ENCODE assay signal across 1 cellular context in genomic region chr20:46012926-46013825, GRCh38.
A peak's percentile ranks its signal among the peaks of the same experiment; 100 is the strongest.
TF ChIP-seq lines count a peak whose summit lies in the region.

No MANE protein-coding gene starts in this region.

TF ChIP-seq in HepG2, 621 proteins besides CTCF, POLR2A, EP300 and RAD21:
- TF ChIP-seq, protein P1, sequence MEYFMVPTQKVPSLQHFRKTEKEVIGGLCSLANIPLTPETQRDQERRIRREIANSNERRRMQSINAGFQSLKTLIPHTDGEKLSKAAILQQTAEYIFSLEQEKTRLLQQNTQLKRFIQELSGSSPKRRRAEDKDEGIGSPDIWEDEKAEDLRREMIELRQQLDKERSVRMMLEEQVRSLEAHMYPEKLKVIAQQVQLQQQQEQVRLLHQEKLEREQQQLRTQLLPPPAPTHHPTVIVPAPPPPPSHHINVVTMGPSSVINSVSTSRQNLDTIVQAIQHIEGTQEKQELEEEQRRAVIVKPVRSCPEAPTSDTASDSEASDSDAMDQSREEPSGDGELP (IDR thresholded peaks at IDR 0.05; ENCODE audit: borderline replicate concordance, low read depth) = 0 out of 2 replicates have a peak, but pooled peaks have one; percentile 35
- TF ChIP-seq ZNF350 (CRISPR knock-in tag; IDR thresholded peaks at IDR 0.05; ENCODE audit: borderline replicate concordance, low read depth) (no peak), ZFY (CRISPR knock-in tag; IDR thresholded peaks at IDR 0.05) (no peak), ZNF777 (CRISPR knock-in tag; IDR thresholded peaks at IDR 0.05) (no peak), ZNF431 (CRISPR knock-in tag; IDR thresholded peaks at IDR 0.05; ENCODE audit: borderline replicate concordance, low read depth) (no peak), SP2 (CRISPR knock-in tag; IDR thresholded peaks at IDR 0.05) (no peak; the same call in 1 of the 2 replicates), ZMYM4 (CRISPR knock-in tag; IDR thresholded peaks at IDR 0.05) (no peak), ZNF781 (CRISPR knock-in tag; IDR thresholded peaks at IDR 0.05; ENCODE audit: borderline replicate concordance, not compliant biosample characterization) (no peak), ZSCAN25 (CRISPR knock-in tag; IDR thresholded peaks at IDR 0.05) (0 out of 2 replicates have a peak, but pooled peaks have one; percentile 14), MTA3 (CRISPR knock-in tag; IDR thresholded peaks at IDR 0.05) (no peak), KMT2A (CRISPR knock-in tag; IDR thresholded peaks at IDR 0.05) (no peak), ZNF678 (CRISPR knock-in tag; IDR thresholded peaks at IDR 0.05) (no peak), MEIS2 (CRISPR knock-in tag; IDR thresholded peaks at IDR 0.05) (0 out of 2 replicates have a peak, but pooled peaks have one; percentile 12), ZNF672 (CRISPR knock-in tag; IDR thresholded peaks at IDR 0.05) (0 out of 2 replicates have a peak, but pooled peaks have one; percentile 10), ZBTB20 (CRISPR knock-in tag; IDR thresholded peaks at IDR 0.05; ENCODE audit: borderline replicate concordance, low read depth) (peak; percentile 6; the same call in 1 of the 2 replicates), ZNF839 (CRISPR knock-in tag; IDR thresholded peaks at IDR 0.05; ENCODE audit: borderline replicate concordance) (no peak), IRF1 (CRISPR knock-in tag; IDR thresholded peaks at IDR 0.05; ENCODE audit: low read depth) (no peak), ZNF737 (CRISPR knock-in tag; IDR thresholded peaks at IDR 0.05; ENCODE audit: borderline replicate concordance) (0 out of 2 replicates have a peak, but pooled peaks have one; percentile 18), CHD2 (IDR thresholded peaks at IDR 0.05; ENCODE audit: low read depth, low read length) (no peak), IKZF1 (IDR thresholded peaks at IDR 0.05) (no peak), ZNF101 (CRISPR knock-in tag; IDR thresholded peaks at IDR 0.05; ENCODE audit: borderline replicate concordance, low read depth) (no peak), ATAD3A (CRISPR knock-in tag; IDR thresholded peaks at IDR 0.05) (no peak), NR2F1 (CRISPR knock-in tag; IDR thresholded peaks at IDR 0.05) (no peak), PHF20 (CRISPR knock-in tag; IDR thresholded peaks at IDR 0.05) (0 out of 2 replicates have a peak, but pooled peaks have one; percentile 11), KLF12 (CRISPR knock-in tag; IDR thresholded peaks at IDR 0.05; ENCODE audit: borderline replicate concordance) (no peak), RELA (CRISPR knock-in tag; IDR thresholded peaks at IDR 0.05) (no peak), ZNF570 (CRISPR knock-in tag; IDR thresholded peaks at IDR 0.05; ENCODE audit: borderline replicate concordance) (0 out of 2 replicates have a peak, but pooled peaks have one; percentile 10), PHF5A (CRISPR knock-in tag; IDR thresholded peaks at IDR 0.05; ENCODE audit: low read depth, unreplicated experiment) (no peak), ZNF773 (CRISPR knock-in tag; IDR thresholded peaks at IDR 0.05; ENCODE audit: borderline replicate concordance) (0 out of 2 replicates have a peak, but pooled peaks have one; percentile 13)
- TF ChIP-seq, protein P2, sequence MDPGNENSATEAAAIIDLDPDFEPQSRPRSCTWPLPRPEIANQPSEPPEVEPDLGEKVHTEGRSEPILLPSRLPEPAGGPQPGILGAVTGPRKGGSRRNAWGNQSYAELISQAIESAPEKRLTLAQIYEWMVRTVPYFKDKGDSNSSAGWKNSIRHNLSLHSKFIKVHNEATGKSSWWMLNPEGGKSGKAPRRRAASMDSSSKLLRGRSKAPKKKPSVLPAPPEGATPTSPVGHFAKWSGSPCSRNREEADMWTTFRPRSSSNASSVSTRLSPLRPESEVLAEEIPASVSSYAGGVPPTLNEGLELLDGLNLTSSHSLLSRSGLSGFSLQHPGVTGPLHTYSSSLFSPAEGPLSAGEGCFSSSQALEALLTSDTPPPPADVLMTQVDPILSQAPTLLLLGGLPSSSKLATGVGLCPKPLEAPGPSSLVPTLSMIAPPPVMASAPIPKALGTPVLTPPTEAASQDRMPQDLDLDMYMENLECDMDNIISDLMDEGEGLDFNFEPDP (CRISPR knock-in tag; conservative IDR thresholded peaks at IDR 0.05) = peak; percentile 93; the same call in 1 of the 2 replicates
- TF ChIP-seq, protein P3, sequence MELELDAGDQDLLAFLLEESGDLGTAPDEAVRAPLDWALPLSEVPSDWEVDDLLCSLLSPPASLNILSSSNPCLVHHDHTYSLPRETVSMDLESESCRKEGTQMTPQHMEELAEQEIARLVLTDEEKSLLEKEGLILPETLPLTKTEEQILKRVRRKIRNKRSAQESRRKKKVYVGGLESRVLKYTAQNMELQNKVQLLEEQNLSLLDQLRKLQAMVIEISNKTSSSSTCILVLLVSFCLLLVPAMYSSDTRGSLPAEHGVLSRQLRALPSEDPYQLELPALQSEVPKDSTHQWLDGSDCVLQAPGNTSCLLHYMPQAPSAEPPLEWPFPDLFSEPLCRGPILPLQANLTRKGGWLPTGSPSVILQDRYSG (CRISPR knock-in tag; IDR thresholded peaks at IDR 0.05) = no peak
- TF ChIP-seq, protein P4, sequence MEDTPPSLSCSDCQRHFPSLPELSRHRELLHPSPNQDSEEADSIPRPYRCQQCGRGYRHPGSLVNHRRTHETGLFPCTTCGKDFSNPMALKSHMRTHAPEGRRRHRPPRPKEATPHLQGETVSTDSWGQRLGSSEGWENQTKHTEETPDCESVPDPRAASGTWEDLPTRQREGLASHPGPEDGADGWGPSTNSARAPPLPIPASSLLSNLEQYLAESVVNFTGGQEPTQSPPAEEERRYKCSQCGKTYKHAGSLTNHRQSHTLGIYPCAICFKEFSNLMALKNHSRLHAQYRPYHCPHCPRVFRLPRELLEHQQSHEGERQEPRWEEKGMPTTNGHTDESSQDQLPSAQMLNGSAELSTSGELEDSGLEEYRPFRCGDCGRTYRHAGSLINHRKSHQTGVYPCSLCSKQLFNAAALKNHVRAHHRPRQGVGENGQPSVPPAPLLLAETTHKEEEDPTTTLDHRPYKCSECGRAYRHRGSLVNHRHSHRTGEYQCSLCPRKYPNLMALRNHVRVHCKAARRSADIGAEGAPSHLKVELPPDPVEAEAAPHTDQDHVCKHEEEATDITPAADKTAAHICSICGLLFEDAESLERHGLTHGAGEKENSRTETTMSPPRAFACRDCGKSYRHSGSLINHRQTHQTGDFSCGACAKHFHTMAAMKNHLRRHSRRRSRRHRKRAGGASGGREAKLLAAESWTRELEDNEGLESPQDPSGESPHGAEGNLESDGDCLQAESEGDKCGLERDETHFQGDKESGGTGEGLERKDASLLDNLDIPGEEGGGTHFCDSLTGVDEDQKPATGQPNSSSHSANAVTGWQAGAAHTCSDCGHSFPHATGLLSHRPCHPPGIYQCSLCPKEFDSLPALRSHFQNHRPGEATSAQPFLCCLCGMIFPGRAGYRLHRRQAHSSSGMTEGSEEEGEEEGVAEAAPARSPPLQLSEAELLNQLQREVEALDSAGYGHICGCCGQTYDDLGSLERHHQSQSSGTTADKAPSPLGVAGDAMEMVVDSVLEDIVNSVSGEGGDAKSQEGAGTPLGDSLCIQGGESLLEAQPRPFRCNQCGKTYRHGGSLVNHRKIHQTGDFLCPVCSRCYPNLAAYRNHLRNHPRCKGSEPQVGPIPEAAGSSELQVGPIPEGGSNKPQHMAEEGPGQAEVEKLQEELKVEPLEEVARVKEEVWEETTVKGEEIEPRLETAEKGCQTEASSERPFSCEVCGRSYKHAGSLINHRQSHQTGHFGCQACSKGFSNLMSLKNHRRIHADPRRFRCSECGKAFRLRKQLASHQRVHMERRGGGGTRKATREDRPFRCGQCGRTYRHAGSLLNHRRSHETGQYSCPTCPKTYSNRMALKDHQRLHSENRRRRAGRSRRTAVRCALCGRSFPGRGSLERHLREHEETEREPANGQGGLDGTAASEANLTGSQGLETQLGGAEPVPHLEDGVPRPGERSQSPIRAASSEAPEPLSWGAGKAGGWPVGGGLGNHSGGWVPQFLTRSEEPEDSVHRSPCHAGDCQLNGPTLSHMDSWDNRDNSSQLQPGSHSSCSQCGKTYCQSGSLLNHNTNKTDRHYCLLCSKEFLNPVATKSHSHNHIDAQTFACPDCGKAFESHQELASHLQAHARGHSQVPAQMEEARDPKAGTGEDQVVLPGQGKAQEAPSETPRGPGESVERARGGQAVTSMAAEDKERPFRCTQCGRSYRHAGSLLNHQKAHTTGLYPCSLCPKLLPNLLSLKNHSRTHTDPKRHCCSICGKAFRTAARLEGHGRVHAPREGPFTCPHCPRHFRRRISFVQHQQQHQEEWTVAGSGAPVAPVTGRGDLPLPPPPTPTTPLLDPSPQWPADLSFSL (CRISPR knock-in tag; IDR thresholded peaks at IDR 0.05) = no peak
- TF ChIP-seq, protein P5, sequence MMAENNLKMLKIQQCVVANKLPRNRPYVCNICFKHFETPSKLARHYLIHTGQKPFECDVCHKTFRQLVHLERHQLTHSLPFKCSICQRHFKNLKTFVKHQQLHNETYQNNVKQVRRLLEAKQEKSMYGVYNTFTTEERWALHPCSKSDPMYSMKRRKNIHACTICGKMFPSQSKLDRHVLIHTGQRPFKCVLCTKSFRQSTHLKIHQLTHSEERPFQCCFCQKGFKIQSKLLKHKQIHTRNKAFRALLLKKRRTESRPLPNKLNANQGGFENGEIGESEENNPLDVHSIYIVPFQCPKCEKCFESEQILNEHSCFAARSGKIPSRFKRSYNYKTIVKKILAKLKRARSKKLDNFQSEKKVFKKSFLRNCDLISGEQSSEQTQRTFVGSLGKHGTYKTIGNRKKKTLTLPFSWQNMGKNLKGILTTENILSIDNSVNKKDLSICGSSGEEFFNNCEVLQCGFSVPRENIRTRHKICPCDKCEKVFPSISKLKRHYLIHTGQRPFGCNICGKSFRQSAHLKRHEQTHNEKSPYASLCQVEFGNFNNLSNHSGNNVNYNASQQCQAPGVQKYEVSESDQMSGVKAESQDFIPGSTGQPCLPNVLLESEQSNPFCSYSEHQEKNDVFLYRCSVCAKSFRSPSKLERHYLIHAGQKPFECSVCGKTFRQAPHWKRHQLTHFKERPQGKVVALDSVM (CRISPR knock-in tag; IDR thresholded peaks at IDR 0.05) = peak; percentile 59; the same call in 1 of the 2 replicates
